11 cellular contexts compared by ENCODE assay signal in the genomic region with DNA sequence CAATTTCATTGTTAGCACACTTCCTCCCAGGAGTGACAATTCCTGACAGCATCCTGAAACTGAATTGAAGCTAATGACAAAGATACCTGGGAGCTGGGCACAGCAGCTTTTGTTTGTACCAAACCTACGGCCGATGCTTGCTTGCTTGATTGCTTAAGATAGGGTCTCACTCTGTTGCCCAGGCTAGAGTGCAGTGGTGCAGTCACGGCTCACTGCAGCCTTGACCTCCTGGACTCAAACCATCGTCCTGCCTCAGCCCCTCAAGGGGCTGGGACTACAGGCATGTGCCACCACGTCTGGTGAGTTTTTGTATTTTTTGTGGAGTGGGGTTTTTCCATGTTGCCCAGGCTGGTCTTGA.
A peak's percentile ranks its signal among the peaks of the same experiment; 100 is the strongest.
DNase-seq lines count a peak whose midpoint lies in the region; ATAC-seq lines count a peak whose summit lies in the region.
"Had no signal": no experiment of that assay in that cellular context is flagged by ENCODE, and none has a peak within 500 bp of the region (broad histone marks: within the 10 kb centered on the region; RNA-seq: fewer than 3 reads in every experiment).

No MANE protein-coding gene starts in this region.

- H3K27ac Mint-ChIP-seq in CD4-positive, alpha-beta memory T cell: no peak overlapping the region
- H3K27ac Mint-ChIP-seq: activated CD4-positive, alpha-beta memory T cell treated with anti-CD3 and anti-CD28 coated beads for 36 hours had no signal

- H3K27ac ChIP-seq in aorta (ENCODE audit: low read depth in 1 of 2, low read length in 2 of 2): no peak overlapping the region
- H3K27ac ChIP-seq in CD4-positive, alpha-beta memory T cell (ENCODE audit: low read depth, low read length): no peak overlapping the region
- H3K27ac ChIP-seq: adrenal gland had no signal

- POLR2A ChIA-PET in CD4-positive, alpha-beta memory T cell (lab: Charles Lee; ENCODE audit: partially characterized antibody): no interaction called here

- H3K36me3 Mint-ChIP-seq in CD4-positive, alpha-beta memory T cell: peaks cover under 1 to 8% of the 10 kb centered on the region in 2 donors
- H3K36me3 Mint-ChIP-seq: activated CD4-positive, alpha-beta memory T cell treated with anti-CD3 and anti-CD28 coated beads for 36 hours had no signal

- DNase-seq in central memory CD4-positive, alpha-beta T cell: no peak
- DNase-seq in aorta (no peak), amygdala (lab: John Stamatoyannopoulos, UW) (no peak)
- DNase-seq in CD4-positive, alpha-beta memory T cell: no peak
- DNase-seq: activated CD4-positive, alpha-beta memory T cell treated with anti-CD3 and anti-CD28 coated beads for 36 hours; trophoblast cell had no signal

- H3K4me1 Mint-ChIP-seq in CD4-positive, alpha-beta memory T cell: peaks cover 8 to 31% (median 22%) of the 10 kb centered on the region in 4 donors

- no peak overlapping the region for H3K4me3 Mint-ChIP-seq in CD4-positive, alpha-beta memory T cell
- H3K4me3 Mint-ChIP-seq: activated CD4-positive, alpha-beta memory T cell treated with anti-CD3 and anti-CD28 coated beads for 36 hours had no signal

- CTCF ChIA-PET in CD4-positive, alpha-beta memory T cell (lab: Charles Lee; ENCODE audit: partially characterized antibody): no interaction called here

- no peaks in the 10 kb centered on the region for H3K9me3 Mint-ChIP-seq in CD4-positive, alpha-beta memory T cell
- H3K9me3 Mint-ChIP-seq: activated CD4-positive, alpha-beta memory T cell treated with anti-CD3 and anti-CD28 coated beads for 36 hours had no signal

- H3K4me3 ChIP-seq in aorta (ENCODE audit: low read length in 2 of 2): no peak overlapping the region
- no peak overlapping the region for H3K4me3 ChIP-seq in CD4-positive, alpha-beta memory T cell (ENCODE audit: low read length in 2 of 2)
- H3K4me3 ChIP-seq: adrenal gland had no signal

- H3K36me3 ChIP-seq in aorta (ENCODE audit: control insufficient read depth in 1 of 2, insufficient read depth in 2 of 2, low read length in 1 of 2): no peaks in the 10 kb centered on the region
- no peaks in the 10 kb centered on the region for H3K36me3 ChIP-seq in CD4-positive, alpha-beta memory T cell (ENCODE audit: insufficient read depth, low read length)
- H3K36me3 ChIP-seq: adrenal gland had no signal

- ATAC-seq in GM18502 (IDR thresholded peaks at IDR 0.05; ENCODE audit: poor library complexity, unreplicated experiment) (peak; percentile 38), GM21367 (IDR thresholded peaks at IDR 0.05; ENCODE audit: unreplicated experiment) (peak; percentile 38), HG02943 (IDR thresholded peaks at IDR 0.05; ENCODE audit: low read depth, unreplicated experiment) (peak; percentile 52), HG03571 (IDR thresholded peaks at IDR 0.05; ENCODE audit: unreplicated experiment) (peak; percentile 40), aorta (ENCODE audit: low FRiP score) (no peak)

- intact Hi-C loops in aorta (cut with DNase I): no loop called here
- intact Hi-C loops in CD4-positive, alpha-beta memory T cell (cut with micrococcal nuclease): no loop called here

- no peaks in the 10 kb centered on the region for H3K4me1 ChIP-seq in aorta (ENCODE audit: control insufficient read depth in 1 of 2, insufficient read depth in 2 of 2, low read length in 2 of 2)
- no peaks in the 10 kb centered on the region for H3K4me1 ChIP-seq in CD4-positive, alpha-beta memory T cell (ENCODE audit: insufficient read depth, low read length)
- H3K4me1 ChIP-seq: adrenal gland had no signal

- no peaks in the 10 kb centered on the region for H3K27me3 ChIP-seq in aorta (ENCODE audit: control insufficient read depth in 1 of 2, insufficient read depth in 2 of 2, low read length in 1 of 2)
- H3K27me3 ChIP-seq in CD4-positive, alpha-beta memory T cell (ENCODE audit: insufficient read depth, low read length): no peaks in the 10 kb centered on the region
- H3K27me3 ChIP-seq: adrenal gland had no signal

- H3K9me3 ChIP-seq in aorta (ENCODE audit: control insufficient read depth, low read length): no peaks in the 10 kb centered on the region
- H3K9me3 ChIP-seq in CD4-positive, alpha-beta memory T cell (ENCODE audit: control insufficient read depth in 1 of 2, low read length in 2 of 2): no peaks in the 10 kb centered on the region
- H3K9me3 ChIP-seq: adrenal gland had no signal

- H3K27me3 Mint-ChIP-seq in CD4-positive, alpha-beta memory T cell: no peaks in the 10 kb centered on the region
- H3K27me3 Mint-ChIP-seq: activated CD4-positive, alpha-beta memory T cell treated with anti-CD3 and anti-CD28 coated beads for 36 hours had no signal

- 88 to 89% methylated on average over 5 of the region's 5 CpGs for WGBS in aorta, 2 donors
